Comparison of ENCODE assay signal across 2 cellular contexts in the genomic region with DNA sequence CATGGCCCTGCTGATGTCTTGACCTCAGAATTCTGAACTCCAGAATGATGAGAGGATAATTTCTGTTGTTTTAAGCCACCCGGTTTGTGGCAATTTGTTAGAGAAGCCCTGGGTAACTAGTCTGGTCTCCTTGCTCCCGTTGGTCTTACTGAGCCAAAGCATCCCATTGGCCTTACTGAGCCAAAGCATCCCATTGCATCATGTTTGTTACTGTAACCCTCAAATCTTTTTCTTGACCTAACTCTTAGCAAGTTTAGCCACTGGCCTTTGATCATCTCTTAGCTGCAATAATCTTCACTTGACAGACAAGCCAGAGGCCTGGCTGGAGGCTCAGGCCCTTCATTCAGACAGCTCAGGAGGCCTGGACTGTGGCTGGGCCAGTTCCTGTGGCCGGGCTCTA.
TF ChIP-seq lines count a peak whose summit lies in the region.

No MANE protein-coding gene starts in this region.

TF ChIP-seq in IMR-90, 13 proteins besides CTCF, POLR2A, EP300 and RAD21:
- TF ChIP-seq SMC3 (IDR thresholded peaks at IDR 0.05; ENCODE audit: low read depth, low read length) (no peak), MAZ (IDR thresholded peaks at IDR 0.05; ENCODE audit: borderline replicate concordance, low read depth, low read length) (no peak), RCOR1 (IDR thresholded peaks at IDR 0.05; ENCODE audit: insufficient replicate concordance, low read length) (no peak), BHLHE40 (IDR thresholded peaks at IDR 0.05; ENCODE audit: low read depth, low read length) (no peak), ELK1 (IDR thresholded peaks at IDR 0.05; ENCODE audit: borderline replicate concordance, low read depth, low read length) (no peak)

TF ChIP-seq in K562, 482 proteins besides CTCF, POLR2A, EP300 and RAD21:
- TF ChIP-seq, protein P1, sequence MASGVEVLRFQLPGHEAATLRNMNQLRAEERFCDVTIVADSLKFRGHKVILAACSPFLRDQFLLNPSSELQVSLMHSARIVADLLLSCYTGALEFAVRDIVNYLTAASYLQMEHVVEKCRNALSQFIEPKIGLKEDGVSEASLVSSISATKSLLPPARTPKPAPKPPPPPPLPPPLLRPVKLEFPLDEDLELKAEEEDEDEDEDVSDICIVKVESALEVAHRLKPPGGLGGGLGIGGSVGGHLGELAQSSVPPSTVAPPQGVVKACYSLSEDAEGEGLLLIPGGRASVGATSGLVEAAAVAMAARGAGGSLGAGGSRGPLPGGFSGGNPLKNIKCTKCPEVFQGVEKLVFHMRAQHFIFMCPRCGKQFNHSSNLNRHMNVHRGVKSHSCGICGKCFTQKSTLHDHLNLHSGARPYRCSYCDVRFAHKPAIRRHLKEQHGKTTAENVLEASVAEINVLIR (CRISPR knock-in tag; IDR thresholded peaks at IDR 0.05), result no peak
- no peak for TF ChIP-seq CBX1 (IDR thresholded peaks at IDR 0.05; ENCODE audit: low read depth)
- TF ChIP-seq ZSCAN32 (CRISPR knock-in tag; IDR thresholded peaks at IDR 0.05), result 0 out of 2 replicates have a peak, but pooled peaks have one; percentile 26
- TF ChIP-seq, protein P2, sequence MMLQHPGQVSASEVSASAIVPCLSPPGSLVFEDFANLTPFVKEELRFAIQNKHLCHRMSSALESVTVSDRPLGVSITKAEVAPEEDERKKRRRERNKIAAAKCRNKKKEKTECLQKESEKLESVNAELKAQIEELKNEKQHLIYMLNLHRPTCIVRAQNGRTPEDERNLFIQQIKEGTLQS (IDR thresholded peaks at IDR 0.05), result peak; percentile 38; the same call in 1 of the 2 replicates
- TF ChIP-seq, protein P2 (CRISPR knock-in tag; conservative IDR thresholded peaks at IDR 0.05), result no peak
- no peak for TF ChIP-seq PHTF2 (CRISPR knock-in tag; IDR thresholded peaks at IDR 0.05)
- TF ChIP-seq HOXB6 (CRISPR knock-in tag; IDR thresholded peaks at IDR 0.05; ENCODE audit: borderline replicate concordance), result no peak
- TF ChIP-seq CEBPG (CRISPR knock-in tag; IDR thresholded peaks at IDR 0.05), result peak; percentile 78
- peak; percentile 33 to 80; a peak in 3 of 4 replicates for TF ChIP-seq CEBPG (tag; conservative IDR thresholded peaks at IDR 0.05 in 1 of 2, IDR thresholded peaks at IDR 0.05 in 1 of 2)
